In genomic region chr9:69175488-69175872, GRCh38 we compare ENCODE assay signal across 8 cellular contexts. TPM values are rescaled to one million over a fixed set of nuclear protein-coding genes. Genes with fewer than 3 reads are reported as not detected.
A peak's percentile ranks its signal among the peaks of the same experiment; 100 is the strongest.
DNase-seq lines count a peak whose midpoint lies in the region; ATAC-seq and TF ChIP-seq lines count a peak whose summit lies in the region.

No MANE protein-coding gene starts in this region.

- peaks cover 29 to 42% (median 39%) of the 10 kb centered on the region in 3 donors for H3K27me3 Mint-ChIP-seq in naive B cell

- no peak for TF ChIP-seq CTCF in astrocyte of the cerebellum (IDR thresholded peaks at IDR 0.05; ENCODE audit: low read depth, low read length, missing control alignments)

- H3K36me3 ChIP-seq in ACC112 (ENCODE audit: insufficient read depth, low read length): no peaks in the 10 kb centered on the region

- H2AFZ ChIP-seq in ACC112 (ENCODE audit: low read length, unreplicated experiment): no peak overlapping the region

- H3K27me3 ChIP-seq in ACC112 (ENCODE audit: insufficient read depth, low read length): no peaks in the 10 kb centered on the region

- ATAC-seq in GM19035 (IDR thresholded peaks at IDR 0.05; ENCODE audit: unreplicated experiment) (peak; percentile 13), HG03175 (IDR thresholded peaks at IDR 0.05; ENCODE audit: unreplicated experiment) (peak; percentile 15), naive B cell (ENCODE audit: low read depth in 2 of 2) (peak; percentile 26 to 28)

- H3K4me3 Mint-ChIP-seq in naive B cell: peak overlapping the region in 5 of 8 donors; percentile 69 to 88 (median 82)

- H3K36me3 Mint-ChIP-seq in naive B cell: no peaks in the 10 kb centered on the region

- DNase-seq in astrocyte of the cerebellum (ENCODE audit: low read depth) (no peak), naive B cell (no peak), NCI-H2171 (lab: John Stamatoyannopoulos, UW) (no peak), COLO829 (ENCODE audit: low spot score) (no peak)
- DNase-seq in activated CD4-positive, CD25-positive, alpha-beta regulatory T cell (lab: John Stamatoyannopoulos, UW): no peak

- H3K27ac Mint-ChIP-seq in naive B cell: no peak overlapping the region

- H3K4me3 ChIP-seq in ACC112 (ENCODE audit: low read depth, low read length): peak overlapping the region; percentile 89
- H3K4me3 ChIP-seq in astrocyte of the cerebellum (ENCODE audit: low read depth, low read length): peak overlapping the region; percentile 77

- H3K4me1 ChIP-seq in ACC112 (ENCODE audit: control insufficient read depth, insufficient read depth, low read length, unreplicated experiment): peaks cover 48% of the 10 kb centered on the region

- H3K27ac ChIP-seq in ACC112 (ENCODE audit: low read depth, low read length): peak overlapping the region; percentile 92

- peaks cover 36% of the 10 kb centered on the region for H3K79me2 ChIP-seq in ACC112 (ENCODE audit: control insufficient read depth, insufficient read depth, low read length, unreplicated experiment)

- in situ Hi-C loops in astrocyte of the cerebellum (cut with HindIII; ENCODE audit: low sequenced_read_pairs): loop anchor here (25.0 kb wide), 1 partner anchor 212 kb away; no protein-coding TSS in a partner anchor

- H3K9me3 Mint-ChIP-seq in naive B cell: no peaks in the 10 kb centered on the region

- H3K4me1 Mint-ChIP-seq in naive B cell: peaks cover 11 to 22% (median 20%) of the 10 kb centered on the region in 3 donors

RNA-seq across cellular contexts. Expression of gene TJP2, which starts 1.4 kb away (rescaled TPM):
- polyA plus RNA-seq in naive B cell (ENCODE audit: low read depth in 6 of 6): 1 to 10 TPM in 1 of 6 donors, under 1 TPM in 4, not detected in 1; 0.35 to 1.5 (median 0.52) TPM
